In the genomic region with DNA sequence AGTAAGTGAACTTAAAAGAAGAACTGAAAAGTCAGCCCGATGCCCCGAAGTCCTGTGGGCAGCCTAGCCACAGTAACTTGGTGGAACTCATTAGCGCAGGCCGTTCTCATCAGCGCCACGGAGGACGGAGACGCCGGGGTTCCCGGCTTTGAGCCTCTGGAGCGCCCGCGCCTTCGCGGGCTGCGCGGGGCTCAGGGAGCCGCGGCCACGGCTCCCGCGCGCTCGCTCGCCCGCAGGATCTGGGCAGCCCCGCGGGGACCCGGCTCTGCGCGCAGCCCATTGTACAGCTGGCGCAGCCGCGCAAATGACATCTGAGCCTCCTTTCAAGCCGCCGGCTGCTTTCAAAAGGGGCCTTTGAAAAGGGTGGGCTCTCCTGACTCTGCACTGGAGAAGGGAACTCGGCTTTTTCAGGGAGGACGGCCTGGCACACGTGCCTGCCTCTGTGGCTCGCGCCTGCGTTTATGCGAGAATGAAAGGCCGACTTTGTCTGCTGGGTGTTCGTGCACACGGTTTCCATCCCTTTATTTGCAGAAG, we compare ENCODE assay signal across 8 cellular contexts. TPM values are rescaled to one million over a fixed set of nuclear protein-coding genes. Genes with fewer than 3 reads are reported as not detected.
A peak's percentile ranks its signal among the peaks of the same experiment; 100 is the strongest.
DNase-seq lines count a peak whose midpoint lies in the region; ATAC-seq, FAIRE-seq and TF ChIP-seq lines count a peak whose summit lies in the region.

No MANE protein-coding gene starts in this region.

- ATAC-seq in left colon: peak; percentile 61

- H3K27ac ChIP-seq in tibial nerve (peak overlapping the region in 1 of 4 donors; percentile 41), small intestine (ENCODE audit: low read depth in 1 of 2, low read length in 1 of 2) (no peak overlapping the region)

- no peaks in the 10 kb centered on the region for H3K36me3 Mint-ChIP-seq in activated CD4-positive, alpha-beta memory T cell treated with anti-CD3 and anti-CD28 coated beads, Interleukin-2, amount 10 ng/mL, durations not matched to agents 7 days and 5 days (ENCODE audit: low read depth)
- H3K36me3 Mint-ChIP-seq in activated CD4-positive, alpha-beta memory T cell treated with anti-CD3 and anti-CD28 coated beads for 36 hours: no peaks in the 10 kb centered on the region
- no peaks in the 10 kb centered on the region for H3K36me3 Mint-ChIP-seq in Calu3 (ENCODE audit: insufficient read depth, unreplicated experiment)

- in situ Hi-C loops in astrocyte of the spinal cord (cut with HindIII; ENCODE audit: low sequenced_read_pairs): no loop called here

- TF ChIP-seq EP300 in tibial nerve (IDR thresholded peaks at IDR 0.05): no peak

- no peak for TF ChIP-seq POLR2A in tibial nerve (IDR thresholded peaks at IDR 0.05)

- peak overlapping the region; percentile 31 for H3K27ac Mint-ChIP-seq in activated CD4-positive, alpha-beta memory T cell treated with anti-CD3 and anti-CD28 coated beads, Interleukin-2, amount 10 ng/mL, durations not matched to agents 7 days and 5 days
- H3K27ac Mint-ChIP-seq in activated CD4-positive, alpha-beta memory T cell treated with anti-CD3 and anti-CD28 coated beads for 36 hours: no peak overlapping the region
- no peak overlapping the region for H3K27ac Mint-ChIP-seq in Calu3 (ENCODE audit: unreplicated experiment)

- H3K4me3 ChIP-seq in astrocyte of the spinal cord (ENCODE audit: low read depth, low read length) (peak overlapping the region; percentile 39), tibial nerve (peak overlapping the region; percentile 8 to 45 (median 24)), small intestine (ENCODE audit: low read depth in 1 of 2, low read length in 2 of 2) (peak overlapping the region in 1 of 2 donors; percentile 16)

- H3K9me3 ChIP-seq in tibial nerve: no peaks in the 10 kb centered on the region
- H3K9me3 ChIP-seq in small intestine (ENCODE audit: control insufficient read depth, low read depth): no peaks in the 10 kb centered on the region

- POLR2A ChIA-PET in activated CD4-positive, alpha-beta memory T cell treated with anti-CD3 and anti-CD28 coated beads, Interleukin-2, amount 10 ng/mL, durations not matched to agents 7 days and 5 days (lab: Charles Lee): no interaction called here
- POLR2A ChIA-PET in activated CD4-positive, alpha-beta memory T cell treated with anti-CD3 and anti-CD28 coated beads for 36 hours (lab: Charles Lee): no interaction called here

- no peaks in the 10 kb centered on the region for H3K36me3 ChIP-seq in tibial nerve
- no peaks in the 10 kb centered on the region for H3K36me3 ChIP-seq in small intestine (ENCODE audit: control insufficient read depth in 2 of 2, insufficient read depth in 2 of 2, low read length in 2 of 2)

- H3K27me3 Mint-ChIP-seq in activated CD4-positive, alpha-beta memory T cell treated with anti-CD3 and anti-CD28 coated beads, Interleukin-2, amount 10 ng/mL, durations not matched to agents 7 days and 5 days: peaks cover 47% of the 10 kb centered on the region
- H3K27me3 Mint-ChIP-seq in activated CD4-positive, alpha-beta memory T cell treated with anti-CD3 and anti-CD28 coated beads for 36 hours: peaks cover 23% of the 10 kb centered on the region
- H3K27me3 Mint-ChIP-seq in Calu3 (ENCODE audit: unreplicated experiment): no peaks in the 10 kb centered on the region

- H3K4me1 ChIP-seq in tibial nerve (peaks cover 0 to 11% (median 2%) of the 10 kb centered on the region in 4 donors), small intestine (ENCODE audit: control insufficient read depth in 2 of 2, insufficient read depth in 1 of 2, low read depth in 1 of 2, low read length in 1 of 2) (no peaks in the 10 kb centered on the region)

- WGBS in tibial nerve, 2 donors: 3 to 10% methylated on average over 37 to 38 of the region's 46 CpGs
- 3 to 12% (median 5%) methylated on average over 44 to 46 of the region's 46 CpGs for WGBS in small intestine, 3 donors

- FAIRE-seq in small intestine (lab: Jason Lieb, UNC): no peak

- peaks cover 17% of the 10 kb centered on the region for H3K4me1 Mint-ChIP-seq in activated CD4-positive, alpha-beta memory T cell treated with anti-CD3 and anti-CD28 coated beads, Interleukin-2, amount 10 ng/mL, durations not matched to agents 7 days and 5 days
- H3K4me1 Mint-ChIP-seq in activated CD4-positive, alpha-beta memory T cell treated with anti-CD3 and anti-CD28 coated beads for 36 hours (ENCODE audit: low read depth): peaks cover 3% of the 10 kb centered on the region
- no peaks in the 10 kb centered on the region for H3K4me1 Mint-ChIP-seq in Calu3 (ENCODE audit: low read depth, unreplicated experiment)

- CTCF ChIA-PET in activated CD4-positive, alpha-beta memory T cell treated with anti-CD3 and anti-CD28 coated beads, Interleukin-2, amount 10 ng/mL, durations not matched to agents 7 days and 5 days (lab: Charles Lee): no interaction called here
- CTCF ChIA-PET in activated CD4-positive, alpha-beta memory T cell treated with anti-CD3 and anti-CD28 coated beads for 36 hours (lab: Charles Lee): no interaction called here
- CTCF ChIA-PET in Calu3 (lab: Charles Lee): no interaction called here

- TF ChIP-seq CTCF in astrocyte of the spinal cord (IDR thresholded peaks at IDR 0.05; ENCODE audit: low read depth, low read length): no peak
- no peak for TF ChIP-seq CTCF in tibial nerve (IDR thresholded peaks at IDR 0.05)
- TF ChIP-seq CTCF in Calu3 (IDR thresholded peaks at IDR 0.05; ENCODE audit: unreplicated experiment): no peak

- DNase-seq in activated CD4-positive, alpha-beta memory T cell treated with anti-CD3 and anti-CD28 coated beads, Interleukin-2, amount 10 ng/mL, durations not matched to agents 7 days and 5 days: no peak
- no peak for DNase-seq in activated CD4-positive, alpha-beta memory T cell treated with anti-CD3 and anti-CD28 coated beads for 36 hours
- peak; percentile 29 for DNase-seq in astrocyte of the spinal cord (ENCODE audit: low read depth, low spot score)
- peak in 1 of 2 donors; percentile 17 for DNase-seq in left colon
- peak in 1 of 2 donors; percentile 12 for DNase-seq in tibial nerve (ENCODE audit: low spot score in 2 of 2)
- DNase-seq in Calu3: no peak
- DNase-seq in DMS153 treated with DMSO at 0.1 percent for 48 hours (lab: John Stamatoyannopoulos, UW; ENCODE audit: unreplicated experiment): no peak
- DNase-seq in small intestine: no peak

- no TSS peak for BruUV-seq in Calu3 (replicated peaks; lab: Mats Ljungman, UMichigan)

- peak overlapping the region; percentile 58 for H3K4me3 Mint-ChIP-seq in activated CD4-positive, alpha-beta memory T cell treated with anti-CD3 and anti-CD28 coated beads, Interleukin-2, amount 10 ng/mL, durations not matched to agents 7 days and 5 days
- H3K4me3 Mint-ChIP-seq in activated CD4-positive, alpha-beta memory T cell treated with anti-CD3 and anti-CD28 coated beads for 36 hours: no peak overlapping the region
- no peak overlapping the region for H3K4me3 Mint-ChIP-seq in Calu3 (ENCODE audit: low read depth, unreplicated experiment)

- intact Hi-C loops in activated CD4-positive, alpha-beta memory T cell treated with anti-CD3 and anti-CD28 coated beads for 36 hours (cut with micrococcal nuclease): no loop called here
- intact Hi-C loops in left colon (cut with DNase I, micrococcal nuclease) (no loop called here), Calu3 (cut with micrococcal nuclease; ENCODE audit: unreplicated experiment) (no loop called here)

- H3K27me3 ChIP-seq in tibial nerve (peaks cover 0 to 14% of the 10 kb centered on the region in 2 donors), small intestine (ENCODE audit: control insufficient read depth in 2 of 2, insufficient read depth in 2 of 2, low read length in 2 of 2) (peaks cover 0 to 3% of the 10 kb centered on the region in 2 donors)

- H3K9me3 Mint-ChIP-seq in activated CD4-positive, alpha-beta memory T cell treated with anti-CD3 and anti-CD28 coated beads, Interleukin-2, amount 10 ng/mL, durations not matched to agents 7 days and 5 days: peaks cover 3% of the 10 kb centered on the region
- H3K9me3 Mint-ChIP-seq in activated CD4-positive, alpha-beta memory T cell treated with anti-CD3 and anti-CD28 coated beads for 36 hours: no peaks in the 10 kb centered on the region
- peaks cover 2% of the 10 kb centered on the region for H3K9me3 Mint-ChIP-seq in Calu3 (ENCODE audit: low read depth, unreplicated experiment)

RNA-seq across cellular contexts. Expression of a gene that starts 40.7 kb away (rescaled TPM):
- total RNA-seq in activated CD4-positive, alpha-beta memory T cell treated with anti-CD3 and anti-CD28 coated beads, Interleukin-2, amount 10 ng/mL, durations not matched to agents 7 days and 5 days: under 1 TPM; 0.05 to 0.20 TPM
- total RNA-seq in activated CD4-positive, alpha-beta memory T cell treated with anti-CD3 and anti-CD28 coated beads for 36 hours: not detected
- 10 to 100 TPM in 1 of 2 donors, 1 to 10 TPM in 1; 6.0 to 12.8 TPM for total RNA-seq in left colon
- total RNA-seq in tibial nerve: 10 to 100 TPM; 14.0 to 33.1 (median 21.9) TPM
- 0.12 and 0.64 TPM in 2 replicates for total RNA-seq in Calu3 (2022)
- 1 to 10 TPM in 2 of 3 donors, under 1 TPM in 1; 0.89 to 3.3 (median 1.9) TPM for polyA plus RNA-seq in small intestine
